8 cellular contexts compared by ENCODE assay signal in genomic region chr2:238203973-238204683, GRCh38. TPM values are rescaled to one million over a fixed set of nuclear protein-coding genes. Genes with fewer than 3 reads are reported as not detected.
DNase-seq lines count a peak whose midpoint lies in the region; ATAC-seq, FAIRE-seq and TF ChIP-seq lines count a peak whose summit lies in the region.

No MANE protein-coding gene starts in this region.

- TF ChIP-seq POLR2A in K562 (conservative IDR thresholded peaks at IDR 0.05): no peak

- WGBS in K562 (ENCODE audit: insufficient coverage, low coverage, missing lambda C conversion rate): 7% methylated on average over 11 of the region's 18 CpGs
- 58% methylated on average over 18 of the region's 18 CpGs for WGBS in aorta, 2 donors

- H3K27ac ChIP-seq in Karpas-422 (ENCODE audit: low read length) (no peak overlapping the region), K562 (ENCODE audit: extremely low read depth, low read depth, low read length) (peak overlapping the region; percentile 78), aorta (ENCODE audit: low read depth in 1 of 2, low read length in 2 of 2) (peak overlapping the region in 1 of 2 donors; percentile 55)

- POLR2A ChIA-PET in K562 (lab: Yijun Ruan, JAX): no interaction called here

- H3K4me2 ChIP-seq in Karpas-422 (ENCODE audit: low read depth, low read length, poor library complexity, severe bottlenecking): peak overlapping the region; percentile 96
- peak overlapping the region; percentile 77 for H3K4me2 ChIP-seq in K562 (ENCODE audit: insufficient read depth, low read length)

- DNase-seq in activated CD8-positive, alpha-beta memory T cell treated with anti-CD3 and anti-CD28 coated beads, Interleukin-2, amount 10 ng/mL, durations not matched to agents 7 days and 5 days: no peak
- no peak for DNase-seq in activated CD8-positive, alpha-beta memory T cell treated with anti-CD3 and anti-CD28 coated beads, Interleukin-2, amount 50 U/mL, for 48 hours
- DNase-seq in Karpas-422 (no peak), K562 (ENCODE audit: extremely low read depth in 1 of 4, low spot score in 3 of 4) (peak in 2 of 4 experiments; percentile 16 to 44), memory B cell (ENCODE audit: low spot score in 2 of 2) (no peak), aorta (no peak), EL (no peak), NCI-H146 (lab: John Stamatoyannopoulos, UW) (no peak)

- in situ Hi-C loops in K562 (cut with MboI): no loop called here

- H3K9me3 Mint-ChIP-seq in activated CD8-positive, alpha-beta memory T cell treated with anti-CD3 and anti-CD28 coated beads, Interleukin-2, amount 10 ng/mL, durations not matched to agents 7 days and 5 days (ENCODE audit: low read depth): no peaks in the 10 kb centered on the region
- H3K9me3 Mint-ChIP-seq in memory B cell: no peaks in the 10 kb centered on the region

- peak overlapping the region; percentile 88 for H3K9ac ChIP-seq in Karpas-422 (ENCODE audit: low read length)
- peak overlapping the region; percentile 84 to 91 for H3K9ac ChIP-seq in K562 (ENCODE audit: insufficient read depth in 1 of 2, low read depth in 2 of 2, low read length in 2 of 2)

- peaks cover 28% of the 10 kb centered on the region for H3K4me1 ChIP-seq in Karpas-422 (ENCODE audit: low read length)
- H3K4me1 ChIP-seq in K562 (replicated peaks in 1 of 2; ENCODE audit: control insufficient read depth in 2 of 2, insufficient read depth in 2 of 2, low read length in 2 of 2): peaks cover 12 to 17% of the 10 kb centered on the region in 2 experiments; a peak in 4 of 5 replicates
- H3K4me1 ChIP-seq in aorta (ENCODE audit: control insufficient read depth in 1 of 2, insufficient read depth in 2 of 2, low read length in 2 of 2): peaks cover 0 to 5% of the 10 kb centered on the region in 2 donors

- no peaks in the 10 kb centered on the region for H3K27me3 Mint-ChIP-seq in activated CD8-positive, alpha-beta memory T cell treated with anti-CD3 and anti-CD28 coated beads, Interleukin-2, amount 10 ng/mL, durations not matched to agents 7 days and 5 days
- H3K27me3 Mint-ChIP-seq in memory B cell: no peaks in the 10 kb centered on the region

- H3K27ac Mint-ChIP-seq in activated CD8-positive, alpha-beta memory T cell treated with anti-CD3 and anti-CD28 coated beads, Interleukin-2, amount 10 ng/mL, durations not matched to agents 7 days and 5 days: peak overlapping the region; percentile 79
- H3K27ac Mint-ChIP-seq in memory B cell: peak overlapping the region; percentile 72

- H3K36me3 ChIP-seq in Karpas-422 (ENCODE audit: insufficient read depth, low read length): no peaks in the 10 kb centered on the region
- 0 out of 3 replicates have a peak, but pooled peaks cover 3% of the 10 kb centered on the region for H3K36me3 ChIP-seq in K562 (ENCODE audit: control insufficient read depth, insufficient read depth, low read length)
- no peaks in the 10 kb centered on the region for H3K36me3 ChIP-seq in aorta (ENCODE audit: control insufficient read depth in 1 of 2, insufficient read depth in 2 of 2, low read length in 1 of 2)

- no peak for TF ChIP-seq RAD21 in K562 (CRISPR knock-in tag; conservative IDR thresholded peaks at IDR 0.05 in 1 of 2, IDR thresholded peaks at IDR 0.05 in 1 of 2)

- FAIRE-seq in K562 (lab: Jason Lieb, UNC): peak; percentile 84

- H3K4me3 ChIP-seq in Karpas-422 (ENCODE audit: low read length) (peak overlapping the region; percentile 84), K562 (peak overlapping the region; percentile 79), aorta (ENCODE audit: low read length in 2 of 2) (peak overlapping the region in 1 of 2 donors; percentile 27)

- BruUV-seq in K562 (replicated peaks; lab: Mats Ljungman, UMichigan): TSS peak; percentile 96

- peak overlapping the region; percentile 68 for H3K4me3 Mint-ChIP-seq in activated CD8-positive, alpha-beta memory T cell treated with anti-CD3 and anti-CD28 coated beads, Interleukin-2, amount 10 ng/mL, durations not matched to agents 7 days and 5 days
- peak overlapping the region; percentile 81 for H3K4me3 Mint-ChIP-seq in memory B cell

- TF ChIP-seq CTCF in K562 (IDR thresholded peaks at IDR 0.05 in 2 of 3, conservative IDR thresholded peaks at IDR 0.05 in 1 of 3; ENCODE audit: insufficient read depth in 2 of 3, low read depth in 1 of 3, low read length in 3 of 3): no peak

- peaks cover 40% of the 10 kb centered on the region for H3K79me2 ChIP-seq in Karpas-422 (ENCODE audit: low read length)
- peaks cover 43% of the 10 kb centered on the region for H3K79me2 ChIP-seq in K562 (ENCODE audit: control insufficient read depth, insufficient read depth, low read length)

- H4K20me1 ChIP-seq in Karpas-422 (ENCODE audit: insufficient read depth, low read depth, low read length) (peaks cover 22% of the 10 kb centered on the region), K562 (replicated peaks; ENCODE audit: control insufficient read depth, insufficient read depth, low read length) (0 out of 2 replicates have a peak, but pooled peaks cover 12% of the 10 kb centered on the region)

- peaks cover 13% of the 10 kb centered on the region for H3K36me3 Mint-ChIP-seq in activated CD8-positive, alpha-beta memory T cell treated with anti-CD3 and anti-CD28 coated beads, Interleukin-2, amount 10 ng/mL, durations not matched to agents 7 days and 5 days
- H3K36me3 Mint-ChIP-seq in memory B cell: no peaks in the 10 kb centered on the region

- no peaks in the 10 kb centered on the region for H3K9me2 ChIP-seq in Karpas-422 (replicated peaks; ENCODE audit: insufficient read depth, low read length)

- intact Hi-C loops in K562 (cut with micrococcal nuclease): no loop called here
- intact Hi-C loops in aorta (cut with DNase I): loop anchor here in 1 of 2 donors (1.0 kb wide), 1 partner anchor 35 kb away; no protein-coding TSS in a partner anchor

- H3K9me3 ChIP-seq in Karpas-422 (ENCODE audit: low read length): no peaks in the 10 kb centered on the region
- peaks cover 3% of the 10 kb centered on the region; the same call in 1 of the 2 replicates for H3K9me3 ChIP-seq in K562 (replicated peaks; ENCODE audit: control insufficient read depth, insufficient read depth, low read depth, low read length)
- no peaks in the 10 kb centered on the region for H3K9me3 ChIP-seq in aorta (ENCODE audit: control insufficient read depth, low read length)

- CTCF ChIA-PET in activated CD8-positive, alpha-beta memory T cell treated with anti-CD3 and anti-CD28 coated beads, Interleukin-2, amount 10 ng/mL, durations not matched to agents 7 days and 5 days (lab: Charles Lee): interaction anchor here (2.8 kb wide), 1 partner anchor 60 kb away, joined by 9 read pairs; no protein-coding TSS in a partner anchor
- CTCF ChIA-PET in K562 (lab: Yijun Ruan, JAX; ENCODE audit: low intra/inter-chr PET ratio): no interaction called here

- H3K9me1 ChIP-seq in K562 (ENCODE audit: control insufficient read depth, insufficient read depth, low read length): no peaks in the 10 kb centered on the region

- no peak for ATAC-seq in activated CD8-positive, alpha-beta memory T cell treated with anti-CD3 and anti-CD28 coated beads, Interleukin-2, amount 10 ng/mL, durations not matched to agents 7 days and 5 days
- ATAC-seq in K562: peak; percentile 22
- peak; percentile 4 for ATAC-seq in memory B cell (ENCODE audit: low read depth)
- ATAC-seq in aorta (ENCODE audit: low FRiP score): peak; percentile 27

- H3K27me3 ChIP-seq in Karpas-422 (ENCODE audit: low read length) (no peaks in the 10 kb centered on the region), K562 (ENCODE audit: control insufficient read depth in 2 of 2, insufficient read depth in 2 of 2, low read length in 2 of 2) (no peaks in the 10 kb centered on the region), aorta (ENCODE audit: control insufficient read depth in 1 of 2, insufficient read depth in 2 of 2, low read length in 1 of 2) (no peaks in the 10 kb centered on the region)

- TF ChIP-seq EP300 in K562 (IDR thresholded peaks at IDR 0.05; ENCODE audit: low read length): peak; percentile 31; the same call in 1 of the 2 replicates

- peak overlapping the region; percentile 88 for H2AFZ ChIP-seq in Karpas-422 (ENCODE audit: low read length)
- peak overlapping the region; percentile 83 for H2AFZ ChIP-seq in K562 (ENCODE audit: low read depth, low read length)

- H3K4me1 Mint-ChIP-seq in activated CD8-positive, alpha-beta memory T cell treated with anti-CD3 and anti-CD28 coated beads, Interleukin-2, amount 10 ng/mL, durations not matched to agents 7 days and 5 days: peaks cover 32% of the 10 kb centered on the region
- H3K4me1 Mint-ChIP-seq in memory B cell: peaks cover 25% of the 10 kb centered on the region

RNA-seq across cellular contexts. Expression of gene ILKAP, which starts 0.6 kb away (rescaled TPM):
- 10 to 100 TPM; 52.6 to 61.7 TPM for total RNA-seq in activated CD8-positive, alpha-beta memory T cell treated with anti-CD3 and anti-CD28 coated beads, Interleukin-2, amount 10 ng/mL, durations not matched to agents 7 days and 5 days
- 36.8 and 50.7 TPM in 2 replicates for total RNA-seq in Karpas-422 (2014; rRNA removed; shearing (Covaris generic); ENCODE audit: low replicate concordance)
- total RNA-seq in K562 (2011; cell fraction: chromatin; rRNA removed; ENCODE audit: low replicate concordance): 68.1 and 109 TPM in 2 replicates
- 43.0 and 45.2 TPM in 2 replicates for total RNA-seq in K562 (2011; cell fraction: nucleolus; rRNA removed)
- total RNA-seq in K562 (2011; cell fraction: nucleoplasm; rRNA removed): 64.3 and 84.1 TPM in 2 replicates
- total RNA-seq in K562 (2014; rRNA removed): 20.6 and 25.5 TPM in 2 replicates
- 19.4 and 20.7 TPM in 2 replicates for total RNA-seq in K562 (2014; rRNA removed; fragmentation: Illumina TruSeq; extraction: Trizol)
- total RNA-seq in K562 (2015; rRNA removed; fragmentation: Illumina TruSeq; extraction: Trizol): 17.8 and 18.8 TPM in 2 replicates
- total RNA-seq in K562 (2021): 29.4 and 31.8 TPM in 2 replicates
- polyA plus RNA-seq in K562 (2011; rRNA removed): 25.1 and 31.7 TPM in 2 replicates
- 17.5 and 18.4 TPM in 2 replicates for polyA plus RNA-seq in K562 (2011; cell fraction: cytosol; rRNA removed)
- 63.8 and 66.9 TPM in 2 replicates for polyA plus RNA-seq in K562 (2011; cell fraction: nucleus; rRNA removed)
- polyA plus RNA-seq in K562 (2012): 23.4 and 24.4 TPM in 2 replicates
- polyA plus RNA-seq in K562 (2014; fragmentation: Illumina TruSeq; extraction: Trizol): 24.8 and 25.0 TPM in 2 replicates
- polyA plus RNA-seq in K562 (2014; fragmentation: Nextera tagmentation; extraction: Ambion mirVana): 1 to 10 TPM; 3.1 to 5.6 TPM
- polyA plus RNA-seq in K562 (2014; rRNA removed): 43.9 and 46.7 TPM in 2 replicates
- polyA minus RNA-seq in K562 (2011; rRNA and poly(A)+ RNA removed): 25.0 and 25.6 TPM in 2 replicates
- polyA minus RNA-seq in K562 (2011; cell fraction: cytosol; rRNA and poly(A)+ RNA removed): 11.1 and 12.0 TPM in 2 replicates
- 19.9 and 24.2 TPM in 2 replicates for polyA minus RNA-seq in K562 (2011; cell fraction: nucleus; rRNA and poly(A)+ RNA removed)
- 10 to 100 TPM; 48.4 to 50.7 TPM for total RNA-seq in aorta
- polyA plus RNA-seq in aorta: 100 to 1,000 TPM in 1 of 2 donors, 10 to 100 TPM in 1; 19.4 to 149 TPM

RNA-seq across cellular contexts. Expression of gene HES6, which starts 35.7 kb away (rescaled TPM):
- 1 to 10 TPM; 3.0 to 4.0 TPM for total RNA-seq in activated CD8-positive, alpha-beta memory T cell treated with anti-CD3 and anti-CD28 coated beads, Interleukin-2, amount 10 ng/mL, durations not matched to agents 7 days and 5 days
- total RNA-seq in Karpas-422 (2014; rRNA removed; shearing (Covaris generic); ENCODE audit: low replicate concordance): 3.3 and 25.8 TPM in 2 replicates
- total RNA-seq in K562 (2011; cell fraction: chromatin; rRNA removed; ENCODE audit: low replicate concordance): 20.8 and 62.6 TPM in 2 replicates
- total RNA-seq in K562 (2011; cell fraction: nucleolus; rRNA removed): 90.9 and 91.5 TPM in 2 replicates
- total RNA-seq in K562 (2011; cell fraction: nucleoplasm; rRNA removed): 44.9 and 53.6 TPM in 2 replicates
- total RNA-seq in K562 (2014; rRNA removed) (110 and 166 TPM in 2 replicates), K562 (2014; rRNA removed; fragmentation: Illumina TruSeq; extraction: Trizol) (12.8 and 17.8 TPM in 2 replicates), K562 (2015; rRNA removed; fragmentation: Illumina TruSeq; extraction: Trizol) (29.2 and 31.2 TPM in 2 replicates), K562 (2021) (123 and 133 TPM in 2 replicates), aorta (1 to 10 TPM; 3.3 to 5.2 TPM)
- polyA plus RNA-seq in K562 (2011; rRNA removed) (34.9 and 45.1 TPM in 2 replicates), K562 (2014; fragmentation: Illumina TruSeq; extraction: Trizol) (20.0 and 27.6 TPM in 2 replicates), K562 (2014; fragmentation: Nextera tagmentation; extraction: Ambion mirVana) (1 to 10 TPM; 6.2 to 9.0 TPM), K562 (2014; rRNA removed) (131 and 180 TPM in 2 replicates), aorta (1 to 10 TPM; 3.3 to 9.4 TPM)
- 40.0 and 148 TPM in 2 replicates for polyA plus RNA-seq in K562 (2011; cell fraction: cytosol; rRNA removed)
- 166 and 257 TPM in 2 replicates for polyA plus RNA-seq in K562 (2011; cell fraction: nucleus; rRNA removed)
- 48.6 and 54.6 TPM in 2 replicates for polyA plus RNA-seq in K562 (2012)
- 1.7 and 2.4 TPM in 2 replicates for polyA minus RNA-seq in K562 (2011; rRNA and poly(A)+ RNA removed)
- polyA minus RNA-seq in K562 (2011; cell fraction: cytosol; rRNA and poly(A)+ RNA removed): 17.7 and 26.8 TPM in 2 replicates
- polyA minus RNA-seq in K562 (2011; cell fraction: nucleus; rRNA and poly(A)+ RNA removed): 21.7 and 21.8 TPM in 2 replicates

RNA-seq across cellular contexts. Expression of gene ERFE, which starts 45.4 kb away (rescaled TPM):
- not detected for total RNA-seq in activated CD8-positive, alpha-beta memory T cell treated with anti-CD3 and anti-CD28 coated beads, Interleukin-2, amount 10 ng/mL, durations not matched to agents 7 days and 5 days
- 2.8 and 4.1 TPM in 2 replicates for total RNA-seq in Karpas-422 (2014; rRNA removed; shearing (Covaris generic); ENCODE audit: low replicate concordance)
- 6.9 and 19.3 TPM in 2 replicates for total RNA-seq in K562 (2011; cell fraction: chromatin; rRNA removed; ENCODE audit: low replicate concordance)
- total RNA-seq in K562 (2011; cell fraction: nucleolus; rRNA removed): 14.7 and 17.0 TPM in 2 replicates
- 9.9 and 10.2 TPM in 2 replicates for total RNA-seq in K562 (2011; cell fraction: nucleoplasm; rRNA removed)
- total RNA-seq in K562 (2014; rRNA removed) (4.1 and 5.8 TPM in 2 replicates), K562 (2014; rRNA removed; fragmentation: Illumina TruSeq; extraction: Trizol) (2.5 and 3.7 TPM in 2 replicates), K562 (2015; rRNA removed; fragmentation: Illumina TruSeq; extraction: Trizol) (1.0 and 1.1 TPM in 2 replicates), K562 (2021) (6.5 and 6.7 TPM in 2 replicates), aorta (1 to 10 TPM in 1 of 2 donors, under 1 TPM in 1; 0.96 to 2.5 TPM)
- polyA plus RNA-seq in K562 (2011; rRNA removed) (2.5 and 3.1 TPM in 2 replicates), K562 (2014; fragmentation: Illumina TruSeq; extraction: Trizol) (5.2 and 5.4 TPM in 2 replicates), K562 (2014; fragmentation: Nextera tagmentation; extraction: Ambion mirVana) (1 to 10 TPM in 1 of 2 experiments, under 1 TPM in 1; 0.55 to 1.1 TPM), K562 (2014; rRNA removed) (7.1 and 8.2 TPM in 2 replicates), aorta (1 to 10 TPM in 1 of 2 donors, not detected in 1; 2.8 TPM)
- polyA plus RNA-seq in K562 (2011; cell fraction: cytosol; rRNA removed): 2.4 and 5.0 TPM in 2 replicates
- polyA plus RNA-seq in K562 (2011; cell fraction: nucleus; rRNA removed): 7.7 and 15.1 TPM in 2 replicates
- polyA plus RNA-seq in K562 (2012): 2.7 and 20.8 TPM in 2 replicates
- polyA minus RNA-seq in K562 (2011; rRNA and poly(A)+ RNA removed): 0.18 and 0.35 TPM in 2 replicates
- 1.0 TPM in 1 of 2 replicates, not detected in the other for polyA minus RNA-seq in K562 (2011; cell fraction: cytosol; rRNA and poly(A)+ RNA removed)
- polyA minus RNA-seq in K562 (2011; cell fraction: nucleus; rRNA and poly(A)+ RNA removed): 1.9 and 3.0 TPM in 2 replicates
